14 cellular contexts compared by ENCODE assay signal in the genomic region with DNA sequence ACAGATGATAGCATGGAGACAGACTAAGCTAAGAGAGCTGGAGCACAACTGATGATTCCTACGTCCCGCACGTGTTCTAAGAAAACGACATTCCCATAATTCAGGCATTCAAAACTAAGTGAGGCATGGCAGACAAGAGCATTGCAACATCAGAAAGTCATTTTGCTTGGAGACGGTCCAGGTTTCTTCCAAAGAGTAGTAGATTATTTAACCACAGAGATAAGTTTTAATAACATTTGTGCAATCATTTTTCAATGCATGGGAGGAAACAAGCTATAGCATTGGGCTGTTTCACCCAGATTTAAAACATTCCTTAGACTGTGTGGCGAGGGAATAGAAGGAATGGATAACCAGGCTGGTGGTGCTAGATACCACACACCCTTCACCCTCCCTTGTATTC.
DNase-seq lines count a peak whose midpoint lies in the region; ATAC-seq and TF ChIP-seq lines count a peak whose summit lies in the region.
"Had no signal": no experiment of that assay in that cellular context is flagged by ENCODE, and none has a peak within 500 bp of the region (broad histone marks: within the 10 kb centered on the region; RNA-seq: fewer than 3 reads in every experiment).

No MANE protein-coding gene starts in this region.

- H3K27ac ChIP-seq in right atrium auricular region (no peak overlapping the region), hepatocyte (no peak overlapping the region)
- H3K27ac ChIP-seq: lower lobe of right lung, ovary, WERI-Rb-1 had no signal

- H3K36me3 ChIP-seq in right atrium auricular region (no peaks in the 10 kb centered on the region), hepatocyte (replicated peaks; ENCODE audit: insufficient read depth, low read depth) (no peaks in the 10 kb centered on the region)
- H3K36me3 ChIP-seq: lower lobe of right lung, ovary, WERI-Rb-1 had no signal

- intact Hi-C loops in left ventricle myocardium superior (cut with micrococcal nuclease), result no loop called here

- DNase-seq in left ventricle myocardium superior (no peak), right atrium auricular region (ENCODE audit: low spot score) (no peak), astrocyte of the hippocampus (ENCODE audit: low read depth, low spot score) (peak; percentile 46), hepatocyte (ENCODE audit: low spot score) (peak; percentile 40), islet precursor cell (no peak), T-helper 9 cell (no peak)
- DNase-seq: lower lobe of right lung; NCI-H1417 treated with DMSO at 0.1 percent for 48 hours; ovary; stimulated activated CD4-positive, alpha-beta T cell treated with anti-CD3 and anti-CD28 coated beads, Interleukin-2, amount 100 ng/mL, for 24 hours; WERI-Rb-1 had no signal

- H3K4me3 ChIP-seq in right atrium auricular region, result no peak overlapping the region
- no peak overlapping the region for H3K4me3 ChIP-seq in hepatocyte
- H3K4me3 ChIP-seq: lower lobe of right lung, ovary had no signal

- no peak overlapping the region for H2AFZ ChIP-seq in hepatocyte

- H3K27me3 ChIP-seq in right atrium auricular region, result no peaks in the 10 kb centered on the region
- peaks cover 3% of the 10 kb centered on the region for H3K27me3 ChIP-seq in hepatocyte
- H3K27me3 ChIP-seq: ovary had no signal

- no peak overlapping the region for H3K4me2 ChIP-seq in hepatocyte

- WGBS in hepatocyte (ENCODE audit: low lambda C conversion rate, missing lambda C conversion rate), result 58% methylated on average over 6 of the region's 6 CpGs

- H3K9me3 ChIP-seq in right atrium auricular region (no peaks in the 10 kb centered on the region), hepatocyte (ENCODE audit: low read depth) (no peaks in the 10 kb centered on the region)
- H3K9me3 ChIP-seq: lower lobe of right lung, ovary had no signal

- no peak for TF ChIP-seq CTCF in right atrium auricular region (IDR thresholded peaks at IDR 0.05)
- no peak for TF ChIP-seq CTCF in hepatocyte (IDR thresholded peaks at IDR 0.05; ENCODE audit: poor library complexity)

- H3K4me1 ChIP-seq in right atrium auricular region, result peaks cover 0 to 21% of the 10 kb centered on the region in 2 donors
- H3K4me1 ChIP-seq in hepatocyte (ENCODE audit: insufficient read depth), result no peaks in the 10 kb centered on the region
- H3K4me1 ChIP-seq: lower lobe of right lung had no signal

- ATAC-seq in left ventricle myocardium superior (peak; percentile 74), HG03521 (IDR thresholded peaks at IDR 0.05; ENCODE audit: unreplicated experiment) (no peak), GM18858 (IDR thresholded peaks at IDR 0.05; ENCODE audit: unreplicated experiment) (no peak)
- ATAC-seq: activated naive CD4-positive, alpha-beta T cell treated with anti-CD3 and anti-CD28 coated beads, Interleukin-2, amount 50 U/mL, for 72 hours; lower lobe of right lung had no signal

- no peaks in the 10 kb centered on the region for H4K20me1 ChIP-seq in hepatocyte (ENCODE audit: insufficient read depth, poor library complexity, severe bottlenecking)

- no peaks in the 10 kb centered on the region for H3K79me2 ChIP-seq in hepatocyte

- H3K9me2 ChIP-seq in hepatocyte (replicated peaks; ENCODE audit: insufficient read depth), result no peaks in the 10 kb centered on the region

Comparison
In these comparisons a context has a peak if more than half of its experiments do, and no peak if none do; other contexts are left out.
1. DNase-seq: peak in astrocyte of the hippocampus (single experiment) and hepatocyte (single experiment); none in left ventricle myocardium superior (single experiment), right atrium auricular region (single experiment), islet precursor cell (single experiment) and T-helper 9 cell (single experiment).